Comparison of ENCODE assay signal across 19 cellular contexts in genomic region chr15:55245058-55245457, GRCh38. TPM values are rescaled to one million over a fixed set of nuclear protein-coding genes. Genes with fewer than 3 reads are reported as not detected.
DNase-seq lines count a peak whose midpoint lies in the region; ATAC-seq and TF ChIP-seq lines count a peak whose summit lies in the region.
"Had no signal": no experiment of that assay in that cellular context is flagged by ENCODE, and none has a peak within 500 bp of the region (broad histone marks: within the 10 kb centered on the region; RNA-seq: fewer than 3 reads in every experiment).

No MANE protein-coding gene starts in this region.

- CTCF ChIA-PET in activated CD4-positive, alpha-beta T cell treated with anti-CD3 and anti-CD28 coated beads for 36 hours (lab: Charles Lee): interaction anchor here (0.6 to 1.2 kb wide), 3 partner anchors 26 to 43 kb away, joined by 3 read pairs; no protein-coding TSS in a partner anchor

- H3K4me3 Mint-ChIP-seq in activated CD4-positive, alpha-beta T cell treated with anti-CD3 and anti-CD28 coated beads for 36 hours: no peak overlapping the region
- no peak overlapping the region for H3K4me3 Mint-ChIP-seq in central memory CD8-positive, alpha-beta T cell

- no peak for TF ChIP-seq POLR2A in stomach (IDR thresholded peaks at IDR 0.05)

- peaks cover 0 to 3% (median 0%) of the 10 kb centered on the region in 4 donors for H3K36me3 ChIP-seq in stomach
- H3K36me3 ChIP-seq: HAP-1 had no signal

- TF ChIP-seq EP300 in stomach (IDR thresholded peaks at IDR 0.05): no peak

- no peaks in the 10 kb centered on the region for H3K27me3 Mint-ChIP-seq in activated CD4-positive, alpha-beta T cell treated with anti-CD3 and anti-CD28 coated beads for 36 hours
- no peaks in the 10 kb centered on the region for H3K27me3 Mint-ChIP-seq in central memory CD8-positive, alpha-beta T cell

- peaks cover 33 to 90% (median 43%) of the 10 kb centered on the region in 4 donors for H3K4me1 ChIP-seq in stomach

- H3K27me3 ChIP-seq in stomach: no peaks in the 10 kb centered on the region
- H3K27me3 ChIP-seq: BLaER1 treated with 17β-estradiol and CSF1 and Interleukin-3, amounts not matched to agents 10 nM and 100 nM had no signal

- peak overlapping the region in 3 of 5 donors; percentile 14 to 73 (median 45) for H3K27ac ChIP-seq in stomach
- H3K27ac ChIP-seq: BLaER1 treated with 17β-estradiol and CSF1 and Interleukin-3, amounts not matched to agents 10 nM and 100 nM had no signal

- no peak overlapping the region for H3K4me3 ChIP-seq in stomach
- H3K4me3 ChIP-seq: BLaER1 treated with 17β-estradiol and CSF1 and Interleukin-3, amounts not matched to agents 10 nM and 100 nM; HAP-1 had no signal

- peak overlapping the region; percentile 84 for H3K27ac Mint-ChIP-seq in activated CD4-positive, alpha-beta T cell treated with anti-CD3 and anti-CD28 coated beads for 36 hours
- peak overlapping the region; percentile 5 for H3K27ac Mint-ChIP-seq in central memory CD8-positive, alpha-beta T cell (ENCODE audit: low read depth)

- POLR2A ChIA-PET in activated CD4-positive, alpha-beta T cell treated with anti-CD3 and anti-CD28 coated beads for 36 hours (lab: Charles Lee): interaction anchor here (0.7 to 1.0 kb wide), 2 partner anchors 23 to 36 kb away, joined by 3 to 4 read pairs; no protein-coding TSS in a partner anchor

- no peak for TF ChIP-seq CTCF in stomach (IDR thresholded peaks at IDR 0.05)

- no peaks in the 10 kb centered on the region for H3K9me3 Mint-ChIP-seq in activated CD4-positive, alpha-beta T cell treated with anti-CD3 and anti-CD28 coated beads for 36 hours (ENCODE audit: low read depth)
- H3K9me3 Mint-ChIP-seq in central memory CD8-positive, alpha-beta T cell: no peaks in the 10 kb centered on the region

- peaks cover 64% of the 10 kb centered on the region for H3K4me1 Mint-ChIP-seq in activated CD4-positive, alpha-beta T cell treated with anti-CD3 and anti-CD28 coated beads for 36 hours
- peaks cover 58% of the 10 kb centered on the region for H3K4me1 Mint-ChIP-seq in central memory CD8-positive, alpha-beta T cell

- DNase-seq in activated CD4-positive, alpha-beta T cell treated with anti-CD3 and anti-CD28 coated beads for 36 hours: no peak
- no peak for DNase-seq in activated CD4-positive, alpha-beta T cell treated with anti-CD3 and anti-CD28 coated beads, Interleukin-2, amount 50 U/mL, for 1 hour
- peak; percentile 15 for DNase-seq in stimulated activated CD4-positive, alpha-beta T cell treated with anti-CD3 and anti-CD28 coated beads, Interleukin-4, amount 100 ng/mL, for 24 hours
- DNase-seq in stimulated activated CD4-positive, alpha-beta T cell treated with anti-CD3 and anti-CD28 coated beads, Interleukin-4, amount 100 ng/mL, for 4 hours: no peak
- DNase-seq in central memory CD8-positive, alpha-beta T cell (ENCODE audit: low spot score in 2 of 2): no peak
- no peak for DNase-seq in stomach
- DNase-seq in T1000 (lab: John Stamatoyannopoulos, UW): no peak
- DNase-seq: 8988T, COR-L47, Karpas-422, NCI-H1105 treated with DMSO at 0.1 percent for 48 hours, NCI-H1930, NCI-H2171, NCI-H446 treated with DMSO at 0.1 percent for 48 hours, NCI-H748 treated with DMSO at 0.1 percent for 48 hours, PC-3 had no signal

- H3K36me3 Mint-ChIP-seq in activated CD4-positive, alpha-beta T cell treated with anti-CD3 and anti-CD28 coated beads for 36 hours (ENCODE audit: low read depth): peaks cover 44% of the 10 kb centered on the region
- H3K36me3 Mint-ChIP-seq in central memory CD8-positive, alpha-beta T cell (ENCODE audit: insufficient read depth): peaks cover 2% of the 10 kb centered on the region

- ATAC-seq in activated CD4-positive, alpha-beta T cell treated with anti-CD3 and anti-CD28 coated beads for 36 hours: peak; percentile 64
- ATAC-seq in central memory CD8-positive, alpha-beta T cell (replicated peaks; ENCODE audit: extremely low read depth, poor library complexity, severe bottlenecking): peak; percentile 30
- ATAC-seq in GM21717 (IDR thresholded peaks at IDR 0.05; ENCODE audit: unreplicated experiment): no peak
- ATAC-seq: PC-3 had no signal

- 75 to 93% (median 84%) methylated on average over 4 of the region's 4 CpGs for WGBS in stomach, 5 donors

- intact Hi-C loops in activated CD4-positive, alpha-beta T cell treated with anti-CD3 and anti-CD28 coated beads for 36 hours (cut with DNase I, micrococcal nuclease): no loop called here
- intact Hi-C loops in stomach (cut with DNase I; ENCODE audit: low total_unique reads): no loop called here

- H3K9me3 ChIP-seq in stomach: no peaks in the 10 kb centered on the region
- H3K9me3 ChIP-seq: HAP-1 had no signal

RNA-seq across cellular contexts. Expression of gene RAB27A, which starts 44.6 kb away (rescaled TPM):
- total RNA-seq in activated CD4-positive, alpha-beta T cell treated with anti-CD3 and anti-CD28 coated beads for 36 hours: 100 to 1,000 TPM; 111 to 129 TPM
- total RNA-seq in stomach: 10 to 100 TPM in 4 of 5 donors, 1 to 10 TPM in 1; 4.3 to 78.4 (median 56.7) TPM
- 100 to 1,000 TPM in 1 of 3 donors, 10 to 100 TPM in 2; 19.0 to 146 (median 59.5) TPM for polyA plus RNA-seq in stomach

RNA-seq across cellular contexts. Expression of gene RSL24D1, which starts 48.3 kb away (rescaled TPM):
- total RNA-seq in activated CD4-positive, alpha-beta T cell treated with anti-CD3 and anti-CD28 coated beads for 36 hours: 100 to 1,000 TPM; 152 to 188 TPM
- 100 to 1,000 TPM in 2 of 5 donors, 10 to 100 TPM in 3; 22.2 to 115 (median 39.4) TPM for total RNA-seq in stomach
- 100 to 1,000 TPM in 1 of 3 donors, 10 to 100 TPM in 2; 84.9 to 187 (median 90.2) TPM for polyA plus RNA-seq in stomach
